15 cellular contexts compared by ENCODE assay signal in genomic region chr20:33858666-33859065, GRCh38. TPM values are rescaled to one million over a fixed set of nuclear protein-coding genes. Genes with fewer than 3 reads are reported as not detected.
DNase-seq lines count a peak whose midpoint lies in the region; ATAC-seq and TF ChIP-seq lines count a peak whose summit lies in the region.
"Had no signal": no experiment of that assay in that cellular context is flagged by ENCODE, and none has a peak within 500 bp of the region (broad histone marks: within the 10 kb centered on the region; RNA-seq: fewer than 3 reads in every experiment).

No MANE protein-coding gene starts in this region.

- intact Hi-C loops in CD4-positive, alpha-beta T cell (cut with DNase I, micrococcal nuclease): loop anchor here in 1 of 2 experiments (5.0 kb wide), 1 partner anchor 46 kb away; the partner anchor contains the start of gene CHMP4B
- intact Hi-C loops in activated T-helper 1 cell treated with anti-CD3 and anti-CD28 coated beads, Interleukin-12 subunit alpha, Interleukin-12 subunit beta, Interleukin-2, Interleukin-4 antibody, amounts not matched to agents 30 ng/mL and 10 ng/mL and 1 ng/mL, durations not matched to agents 14 hours and 24 hours and 36 hours (cut with micrococcal nuclease): no loop called here
- intact Hi-C loops in natural killer cell (cut with micrococcal nuclease): no loop called here

- peak; percentile 38 for ATAC-seq in CD4-positive, alpha-beta T cell (ENCODE audit: poor library complexity)
- ATAC-seq in HG02642 (IDR thresholded peaks at IDR 0.05; ENCODE audit: poor library complexity, unreplicated experiment) (peak; percentile 12), natural killer cell (peak; percentile 32 to 47 (median 39)), HG02884 (IDR thresholded peaks at IDR 0.05; ENCODE audit: unreplicated experiment) (no peak)

- no peaks in the 10 kb centered on the region for H3K27me3 Mint-ChIP-seq in CD4-positive, alpha-beta T cell
- no peaks in the 10 kb centered on the region for H3K27me3 Mint-ChIP-seq in activated T-helper 1 cell treated with anti-CD3 and anti-CD28 coated beads, Interleukin-12 subunit alpha, Interleukin-12 subunit beta, Interleukin-2, Interleukin-4 antibody, amounts not matched to agents 30 ng/mL and 10 ng/mL and 1 ng/mL, durations not matched to agents 14 hours and 24 hours and 36 hours (ENCODE audit: insufficient read depth)
- H3K27me3 Mint-ChIP-seq in natural killer cell (ENCODE audit: low read depth in 2 of 2): no peaks in the 10 kb centered on the region

- CTCF ChIA-PET in CD4-positive, alpha-beta T cell (lab: Charles Lee): no interaction called here

- peaks cover 45% of the 10 kb centered on the region for H3K36me3 Mint-ChIP-seq in CD4-positive, alpha-beta T cell (ENCODE audit: low read depth)
- H3K36me3 Mint-ChIP-seq in activated T-helper 1 cell treated with anti-CD3 and anti-CD28 coated beads, Interleukin-12 subunit alpha, Interleukin-12 subunit beta, Interleukin-2, Interleukin-4 antibody, amounts not matched to agents 30 ng/mL and 10 ng/mL and 1 ng/mL, durations not matched to agents 14 hours and 24 hours and 36 hours (ENCODE audit: low read depth): peaks cover 35% of the 10 kb centered on the region
- no peaks in the 10 kb centered on the region for H3K36me3 Mint-ChIP-seq in natural killer cell

- peak overlapping the region; percentile 54 for H3K4me3 Mint-ChIP-seq in CD4-positive, alpha-beta T cell
- H3K4me3 Mint-ChIP-seq in activated T-helper 1 cell treated with anti-CD3 and anti-CD28 coated beads, Interleukin-12 subunit alpha, Interleukin-12 subunit beta, Interleukin-2, Interleukin-4 antibody, amounts not matched to agents 30 ng/mL and 10 ng/mL and 1 ng/mL, durations not matched to agents 14 hours and 24 hours and 36 hours: peak overlapping the region; percentile 43
- H3K4me3 Mint-ChIP-seq in natural killer cell: no peak overlapping the region
- H3K4me3 Mint-ChIP-seq: H9, mesothelial cell of epicardium had no signal

- no peaks in the 10 kb centered on the region for H3K27me3 ChIP-seq in CD4-positive, alpha-beta T cell (ENCODE audit: control insufficient read depth, insufficient read depth, low read length)
- H3K27me3 ChIP-seq: colonic mucosa, heart left ventricle had no signal

- no peaks in the 10 kb centered on the region for H3K9me3 Mint-ChIP-seq in CD4-positive, alpha-beta T cell
- no peaks in the 10 kb centered on the region for H3K9me3 Mint-ChIP-seq in activated T-helper 1 cell treated with anti-CD3 and anti-CD28 coated beads, Interleukin-12 subunit alpha, Interleukin-12 subunit beta, Interleukin-2, Interleukin-4 antibody, amounts not matched to agents 30 ng/mL and 10 ng/mL and 1 ng/mL, durations not matched to agents 14 hours and 24 hours and 36 hours
- no peaks in the 10 kb centered on the region for H3K9me3 Mint-ChIP-seq in natural killer cell
- H3K9me3 Mint-ChIP-seq: H9, mesothelial cell of epicardium had no signal

- no peak for DNase-seq in CD4-positive, alpha-beta T cell
- no peak for DNase-seq in activated T-helper 1 cell treated with anti-CD3 and anti-CD28 coated beads, Interleukin-12 subunit alpha, Interleukin-12 subunit beta, Interleukin-2, Interleukin-4 antibody, amounts not matched to agents 30 ng/mL and 10 ng/mL and 1 ng/mL, durations not matched to agents 14 hours and 24 hours and 36 hours (ENCODE audit: low spot score)
- no peak for DNase-seq in natural killer cell
- DNase-seq in NCI-H345 treated with DMSO at 0.1 percent for 48 hours (lab: John Stamatoyannopoulos, UW; ENCODE audit: unreplicated experiment): no peak
- DNase-seq in HK-2 (ENCODE audit: unreplicated experiment): no peak
- DNase-seq: activated CD8-positive, alpha-beta memory T cell treated with anti-CD3 and anti-CD28 coated beads, Interleukin-2, amount 50 U/mL, for 4 hours; colonic mucosa; H9; NCI-H1092 treated with DMSO at 0.1 percent for 48 hours; NCI-H2171; SHP77 treated with DMSO at 0.1 percent for 48 hours had no signal

- peak overlapping the region; percentile 87 for H3K27ac Mint-ChIP-seq in CD4-positive, alpha-beta T cell
- H3K27ac Mint-ChIP-seq in activated T-helper 1 cell treated with anti-CD3 and anti-CD28 coated beads, Interleukin-12 subunit alpha, Interleukin-12 subunit beta, Interleukin-2, Interleukin-4 antibody, amounts not matched to agents 30 ng/mL and 10 ng/mL and 1 ng/mL, durations not matched to agents 14 hours and 24 hours and 36 hours: peak overlapping the region; percentile 84
- H3K27ac Mint-ChIP-seq in natural killer cell: peak overlapping the region; percentile 32 to 90

- peaks cover 48% of the 10 kb centered on the region for H3K4me1 Mint-ChIP-seq in CD4-positive, alpha-beta T cell (ENCODE audit: low read depth)
- H3K4me1 Mint-ChIP-seq in activated T-helper 1 cell treated with anti-CD3 and anti-CD28 coated beads, Interleukin-12 subunit alpha, Interleukin-12 subunit beta, Interleukin-2, Interleukin-4 antibody, amounts not matched to agents 30 ng/mL and 10 ng/mL and 1 ng/mL, durations not matched to agents 14 hours and 24 hours and 36 hours (ENCODE audit: low read depth): peaks cover 45% of the 10 kb centered on the region
- peaks cover 14 to 27% of the 10 kb centered on the region in 2 donors for H3K4me1 Mint-ChIP-seq in natural killer cell

- H3K9me3 ChIP-seq in CD4-positive, alpha-beta T cell (ENCODE audit: control insufficient read depth, low read length): no peaks in the 10 kb centered on the region
- H3K9me3 ChIP-seq: colonic mucosa, heart left ventricle had no signal

- TF ChIP-seq CTCF in CD4-positive, alpha-beta T cell (IDR thresholded peaks at IDR 0.05): no peak
- TF ChIP-seq CTCF in natural killer cell (IDR thresholded peaks at IDR 0.05): no peak

- peak overlapping the region; percentile 18 for H3K27ac ChIP-seq in CD4-positive, alpha-beta T cell (ENCODE audit: low read depth, low read length)
- H3K27ac ChIP-seq: colonic mucosa had no signal

- POLR2A ChIA-PET in CD4-positive, alpha-beta T cell (lab: Charles Lee): interaction anchor here (0.7 to 2.6 kb wide), 9 partner anchors 9 to 444 kb away, joined by 3 to 15 read pairs (median 5); partner anchors contain the start of genes AHCY, CHMP4B, EIF2S2 and RALY

RNA-seq across cellular contexts. Expression of gene CHMP4B, which starts 47.5 kb away (rescaled TPM):
- 10 to 100 TPM; 44.2 to 49.3 TPM for total RNA-seq in CD4-positive, alpha-beta T cell
- total RNA-seq in activated T-helper 1 cell treated with anti-CD3 and anti-CD28 coated beads, Interleukin-12 subunit alpha, Interleukin-12 subunit beta, Interleukin-2, Interleukin-4 antibody, amounts not matched to agents 30 ng/mL and 10 ng/mL and 1 ng/mL, durations not matched to agents 14 hours and 24 hours and 36 hours: 94.5 and 96.4 TPM in 2 replicates
- total RNA-seq in natural killer cell: 10 to 100 TPM; 63.7 to 74.0 (median 70.0) TPM
